ENCODE assay signal across 29 cellular contexts in the genomic region with DNA sequence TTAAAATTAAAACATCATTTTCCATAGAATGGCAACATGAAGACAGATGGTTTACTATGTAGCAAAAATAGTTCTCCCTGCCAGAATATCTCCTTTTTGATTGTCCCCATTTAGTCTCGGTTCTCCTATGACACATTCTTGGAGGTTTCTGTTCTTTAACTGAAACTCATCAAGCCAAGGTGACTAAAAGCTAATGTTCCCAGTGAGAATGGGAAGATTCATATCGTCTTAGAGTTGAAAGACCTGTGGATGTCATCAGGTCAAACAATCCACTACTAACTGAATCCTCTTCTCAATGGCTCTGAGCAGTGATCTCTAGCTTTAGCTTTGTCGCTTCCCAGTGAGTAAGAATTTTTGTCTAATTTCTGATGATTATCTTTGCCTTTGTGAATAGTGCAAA. TPM values are rescaled to one million over a fixed set of nuclear protein-coding genes. Genes with fewer than 3 reads are reported as not detected.
DNase-seq lines count a peak whose midpoint lies in the region; ATAC-seq and TF ChIP-seq lines count a peak whose summit lies in the region.
"Had no signal": no experiment of that assay in that cellular context is flagged by ENCODE, and none has a peak within 500 bp of the region (broad histone marks: within the 10 kb centered on the region; RNA-seq: fewer than 3 reads in every experiment).

No MANE protein-coding gene starts in this region.

- ATAC-seq in activated CD4-positive, alpha-beta T cell treated with anti-CD3 and anti-CD28 coated beads for 36 hours, result peak; percentile 44
- ATAC-seq in activated T-helper 17 cell treated with anti-CD3 and anti-CD28 coated beads, Interleukin-2, amount 50 U/mL, for 72 hours (replicated peaks), result peak; percentile 44
- ATAC-seq: K562 had no signal

- intact Hi-C loops in activated CD4-positive, alpha-beta T cell treated with anti-CD3 and anti-CD28 coated beads for 36 hours (cut with DNase I, micrococcal nuclease), result loop anchor here in 1 of 2 experiments (10.0 kb wide), 1 partner anchor 249 kb away; no protein-coding TSS in a partner anchor

- in situ Hi-C loops in GM13976 (cut with MboI; ENCODE audit: low sequenced_read_pairs, unreplicated experiment), result no loop called here

- peaks cover 5% of the 10 kb centered on the region for H3K4me1 Mint-ChIP-seq in activated CD4-positive, alpha-beta T cell treated with anti-CD3 and anti-CD28 coated beads for 36 hours
- H3K4me1 Mint-ChIP-seq in activated T-helper 17 cell treated with anti-CD3 and anti-CD28 coated beads, Interleukin-2, amount 50 U/mL, for 72 hours, result no peaks in the 10 kb centered on the region
- H3K4me1 Mint-ChIP-seq in nephron, result peaks cover 20% of the 10 kb centered on the region
- H3K4me1 Mint-ChIP-seq: CD8-positive, alpha-beta memory T cell had no signal

- CTCF ChIA-PET in activated CD4-positive, alpha-beta T cell treated with anti-CD3 and anti-CD28 coated beads for 36 hours (lab: Charles Lee), result no interaction called here

- H3K36me3 Mint-ChIP-seq in activated CD4-positive, alpha-beta T cell treated with anti-CD3 and anti-CD28 coated beads for 36 hours (ENCODE audit: low read depth), result no peaks in the 10 kb centered on the region
- no peaks in the 10 kb centered on the region for H3K36me3 Mint-ChIP-seq in activated T-helper 17 cell treated with anti-CD3 and anti-CD28 coated beads, Interleukin-2, amount 50 U/mL, for 72 hours (ENCODE audit: low read depth)
- no peaks in the 10 kb centered on the region for H3K36me3 Mint-ChIP-seq in nephron (ENCODE audit: low read depth)
- H3K36me3 Mint-ChIP-seq: CD14-positive monocyte; CD8-positive, alpha-beta memory T cell had no signal

- H3K4me3 ChIP-seq in MG63, result no peak overlapping the region
- H3K4me3 ChIP-seq: HAP-1, K562, PC-9 had no signal

- TF ChIP-seq CTCF in GM13976 (IDR thresholded peaks at IDR 0.05; ENCODE audit: borderline replicate concordance, control extremely low read depth, extremely low read depth, insufficient read depth, missing control alignments) (no peak), nephron (IDR thresholded peaks at IDR 0.05; ENCODE audit: unreplicated experiment in 3 of 3) (no peak)

- H3K27me3 ChIP-seq in MG63, result no peaks in the 10 kb centered on the region

- no peak overlapping the region for H3K27ac Mint-ChIP-seq in activated CD4-positive, alpha-beta T cell treated with anti-CD3 and anti-CD28 coated beads for 36 hours
- no peak overlapping the region for H3K27ac Mint-ChIP-seq in activated T-helper 17 cell treated with anti-CD3 and anti-CD28 coated beads, Interleukin-2, amount 50 U/mL, for 72 hours
- H3K27ac Mint-ChIP-seq in nephron, result peak overlapping the region in 1 of 3 experiments; percentile 9
- H3K27ac Mint-ChIP-seq: CD14-positive monocyte; CD8-positive, alpha-beta memory T cell; HFFc6 had no signal

- H3K4me3 Mint-ChIP-seq in activated CD4-positive, alpha-beta T cell treated with anti-CD3 and anti-CD28 coated beads for 36 hours, result no peak overlapping the region
- H3K4me3 Mint-ChIP-seq in activated T-helper 17 cell treated with anti-CD3 and anti-CD28 coated beads, Interleukin-2, amount 50 U/mL, for 72 hours, result no peak overlapping the region
- peak overlapping the region in 2 of 3 experiments; percentile 90 to 94 for H3K4me3 Mint-ChIP-seq in nephron
- H3K4me3 Mint-ChIP-seq: CD8-positive, alpha-beta memory T cell; HFFc6 had no signal

- no peaks in the 10 kb centered on the region for H3K9me3 ChIP-seq in MG63
- H3K9me3 ChIP-seq: BE2C, HAP-1 had no signal

- DNase-seq in activated CD4-positive, alpha-beta T cell treated with anti-CD3 and anti-CD28 coated beads for 36 hours, result no peak
- no peak for DNase-seq in activated CD4-positive, alpha-beta T cell treated with anti-CD3 and anti-CD28 coated beads for 4 hours
- peak; percentile 13 for DNase-seq in GM13976 (ENCODE audit: low spot score)
- DNase-seq in NCI-H2196 (lab: John Stamatoyannopoulos, UW; ENCODE audit: unreplicated experiment), result no peak
- DNase-seq in MG63, result no peak
- DNase-seq: ACHN; BE2C; Calu3; CD8-positive, alpha-beta memory T cell; DMS153; DND-41; GOT3; HFFc6; Kasumi-1; MV-4-11; NCI-H1105; NCI-H1436 treated with DMSO at 0.1 percent for 48 hours; NCI-H187 treated with DMSO at 0.1 percent for 48 hours; NCI-H2171 treated with DMSO at 0.1 percent for 48 hours; NCI-H748 treated with DMSO at 0.1 percent for 48 hours; PC-9; SHP77 had no signal

- H3K36me3 ChIP-seq in MG63, result no peaks in the 10 kb centered on the region
- H3K36me3 ChIP-seq: BE2C, HAP-1 had no signal

- no peaks in the 10 kb centered on the region for H3K9me3 Mint-ChIP-seq in activated CD4-positive, alpha-beta T cell treated with anti-CD3 and anti-CD28 coated beads for 36 hours (ENCODE audit: low read depth)
- peaks cover 5% of the 10 kb centered on the region for H3K9me3 Mint-ChIP-seq in activated T-helper 17 cell treated with anti-CD3 and anti-CD28 coated beads, Interleukin-2, amount 50 U/mL, for 72 hours
- no peaks in the 10 kb centered on the region for H3K9me3 Mint-ChIP-seq in nephron
- H3K9me3 Mint-ChIP-seq: HFFc6 had no signal

- H3K27me3 Mint-ChIP-seq in activated CD4-positive, alpha-beta T cell treated with anti-CD3 and anti-CD28 coated beads for 36 hours, result peaks cover 48% of the 10 kb centered on the region
- peaks cover 42% of the 10 kb centered on the region for H3K27me3 Mint-ChIP-seq in activated T-helper 17 cell treated with anti-CD3 and anti-CD28 coated beads, Interleukin-2, amount 50 U/mL, for 72 hours
- peaks cover 21% of the 10 kb centered on the region for H3K27me3 Mint-ChIP-seq in nephron (ENCODE audit: low read depth)

- POLR2A ChIA-PET in activated CD4-positive, alpha-beta T cell treated with anti-CD3 and anti-CD28 coated beads for 36 hours (lab: Charles Lee), result interaction anchor here (0.6 to 0.7 kb wide), 3 partner anchors 154 to 766 kb away, joined by 3 to 13 read pairs (median 6); no protein-coding TSS in a partner anchor

RNA-seq across cellular contexts. Expression of gene DOK5, which starts 1.3 kb away (rescaled TPM):
- total RNA-seq in activated CD4-positive, alpha-beta T cell treated with anti-CD3 and anti-CD28 coated beads for 36 hours, result 1 to 10 TPM; 2.1 to 2.9 TPM
- under 1 TPM; 0.32 TPM for total RNA-seq in activated T-helper 17 cell treated with anti-CD3 and anti-CD28 coated beads, Interleukin-2, amount 50 U/mL, for 72 hours
- total RNA-seq in MG63 (2014; rRNA removed; shearing (Covaris generic); ENCODE audit: low replicate concordance), result 1.9 and 3.3 TPM in 2 replicates
- total RNA-seq: K562, M059J, PC-9, RPMI7951 had no signal

Comparison
In these comparisons a context has a peak if more than half of its experiments do, and no peak if none do; other contexts are left out.
1. H3K4me3 Mint-ChIP-seq: peak in nephron (2 of 3); none in activated CD4-positive, alpha-beta T cell treated with anti-CD3 and anti-CD28 coated beads for 36 hours (single experiment) and activated T-helper 17 cell treated with anti-CD3 and anti-CD28 coated beads, Interleukin-2, amount 50 U/mL, for 72 hours (single experiment).